ENCODE assay signal across 11 cellular contexts in the genomic region with DNA sequence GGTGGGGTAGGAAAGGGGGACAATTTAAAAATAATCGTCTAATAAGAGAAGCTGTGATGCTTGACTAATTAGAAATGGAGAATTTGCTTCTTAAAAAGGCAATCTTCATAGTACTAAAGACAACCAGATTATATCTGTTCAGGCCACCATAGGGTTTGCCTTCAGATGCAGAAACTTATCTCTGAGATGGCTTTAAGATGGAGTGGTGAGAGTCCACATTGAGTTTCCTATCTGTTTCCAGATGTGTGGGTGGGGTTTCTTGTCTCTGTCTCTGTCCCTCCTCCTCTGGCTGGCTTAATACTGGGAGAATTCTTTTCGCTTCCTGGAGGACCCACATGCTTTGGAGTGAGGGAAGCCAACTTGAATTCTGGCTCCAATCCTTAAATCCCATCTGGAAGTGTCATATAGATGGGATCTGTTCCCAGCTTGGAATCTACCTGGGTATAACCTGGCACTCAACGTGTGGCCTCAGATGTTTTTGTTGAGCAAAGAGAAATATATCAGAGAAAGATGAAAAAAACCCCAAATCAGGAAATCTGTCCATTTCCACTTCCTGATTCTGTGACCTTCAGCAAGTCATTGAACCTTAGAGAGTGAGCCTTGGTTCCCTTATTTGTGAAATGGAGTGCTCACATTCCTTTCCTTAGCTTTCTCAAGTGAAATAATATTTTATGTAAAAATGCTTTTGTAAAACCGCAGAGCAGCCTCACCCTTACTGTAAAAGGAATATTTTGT.
DNase-seq lines count a peak whose midpoint lies in the region; ATAC-seq, FAIRE-seq and TF ChIP-seq lines count a peak whose summit lies in the region.
"Had no signal": no experiment of that assay in that cellular context is flagged by ENCODE, and none has a peak within 500 bp of the region (broad histone marks: within the 10 kb centered on the region; RNA-seq: fewer than 3 reads in every experiment).

No MANE protein-coding gene starts in this region.

- H2BK12ac ChIP-seq in neuronal stem cell (ENCODE audit: low read length): no peak overlapping the region

- FAIRE-seq in D721Med (lab: Jason Lieb, UNC): no peak

- peak overlapping the region; percentile 80 for H3K27ac Mint-ChIP-seq in stimulated activated naive CD8-positive, alpha-beta T cell treated with anti-CD3 and anti-CD28 coated beads, Interleukin-15, Interleukin-2, amounts not matched to agents 100 ng/mL and 50 ng/mL, for 24 hours
- H3K27ac Mint-ChIP-seq in stimulated activated naive CD8-positive, alpha-beta T cell treated with anti-CD3 and anti-CD28 coated beads, Interleukin-15, amount 100 ng/mL, for 72 hours: peak overlapping the region in 1 of 2 donors; percentile 89

- ATAC-seq in stimulated activated naive CD8-positive, alpha-beta T cell treated with anti-CD3 and anti-CD28 coated beads, Interleukin-15, amount 100 ng/mL, for 72 hours: no peak
- no peak for ATAC-seq in aorta (ENCODE audit: low FRiP score)
- ATAC-seq: body of pancreas had no signal

- intact Hi-C loops in aorta (cut with DNase I): no loop called here

- no peak overlapping the region for H2BK15ac ChIP-seq in neuronal stem cell (ENCODE audit: low read length)

- no peak for DNase-seq in stimulated activated naive CD8-positive, alpha-beta T cell treated with anti-CD3 and anti-CD28 coated beads, Interleukin-15, amount 100 ng/mL, for 72 hours
- DNase-seq in SK-N-MC (ENCODE audit: low read depth, low spot score) (no peak), fibroblast of the aortic adventitia (ENCODE audit: low read depth) (peak; percentile 57), aorta (no peak), NCI-H1694 (lab: John Stamatoyannopoulos, UW) (no peak), neuronal stem cell (ENCODE audit: low spot score) (no peak), D721Med (ENCODE audit: insufficient read length, low spot score) (no peak)
- DNase-seq: activated CD4-positive, alpha-beta T cell treated with anti-CD3 and anti-CD28 coated beads for 1 hour; body of pancreas; NCI-H510A had no signal

- no peak overlapping the region for H3K4ac ChIP-seq in neuronal stem cell (ENCODE audit: low read length)

- H3K27me3 ChIP-seq in aorta (ENCODE audit: control insufficient read depth in 1 of 2, insufficient read depth in 2 of 2, low read length in 1 of 2): no peaks in the 10 kb centered on the region
- H3K27me3 ChIP-seq in neuronal stem cell (ENCODE audit: control insufficient read depth in 3 of 3, insufficient read depth in 3 of 3, low read depth in 1 of 3, low read length in 3 of 3): no peaks in the 10 kb centered on the region
- H3K27me3 ChIP-seq: body of pancreas had no signal

- H3K4me1 Mint-ChIP-seq in stimulated activated naive CD8-positive, alpha-beta T cell treated with anti-CD3 and anti-CD28 coated beads, Interleukin-15, Interleukin-2, amounts not matched to agents 100 ng/mL and 50 ng/mL, for 24 hours (ENCODE audit: low read depth): peaks cover 82% of the 10 kb centered on the region
- H3K4me1 Mint-ChIP-seq in stimulated activated naive CD8-positive, alpha-beta T cell treated with anti-CD3 and anti-CD28 coated beads, Interleukin-15, amount 100 ng/mL, for 72 hours: peaks cover 75% of the 10 kb centered on the region

- no peak overlapping the region for H3K18ac ChIP-seq in neuronal stem cell (ENCODE audit: low read length)

- peaks cover 7% of the 10 kb centered on the region for H3K36me3 Mint-ChIP-seq in stimulated activated naive CD8-positive, alpha-beta T cell treated with anti-CD3 and anti-CD28 coated beads, Interleukin-15, Interleukin-2, amounts not matched to agents 100 ng/mL and 50 ng/mL, for 24 hours (ENCODE audit: low read depth)

- no peak overlapping the region for H2AFZ ChIP-seq in neuronal stem cell (ENCODE audit: low read length)

- H3K27ac ChIP-seq in SK-N-MC: peak overlapping the region; percentile 97
- H3K27ac ChIP-seq in aorta (ENCODE audit: low read depth in 1 of 2, low read length in 2 of 2): no peak overlapping the region
- no peak overlapping the region for H3K27ac ChIP-seq in neuronal stem cell (replicated peaks; ENCODE audit: low read length)

- H4K8ac ChIP-seq in neuronal stem cell (ENCODE audit: low read depth, low read length): no peak overlapping the region

- H3K79me1 ChIP-seq in neuronal stem cell (ENCODE audit: low read depth, low read length): peaks cover 3% of the 10 kb centered on the region

- H3K36me3 ChIP-seq in SK-N-MC (ENCODE audit: insufficient read depth, low read length) (no peaks in the 10 kb centered on the region), aorta (ENCODE audit: control insufficient read depth in 1 of 2, insufficient read depth in 2 of 2, low read length in 1 of 2) (no peaks in the 10 kb centered on the region), neuronal stem cell (replicated peaks in 1 of 2; ENCODE audit: control insufficient read depth in 2 of 2, insufficient read depth in 2 of 2, low read length in 2 of 2) (no peaks in the 10 kb centered on the region)

- WGBS in aorta, 2 donors: 40 to 42% methylated on average over 4 of the region's 4 CpGs
- WGBS in neuronal stem cell (ENCODE audit: extremely low coverage in 2 of 2, insufficient read length in 2 of 2, insufficient replicate concordance in 1 of 2), 2 donors: no CpG with 5 or more reads among the region's 4 CpGs

- H3K23ac ChIP-seq in neuronal stem cell (ENCODE audit: low read depth, low read length, poor library complexity): no peak overlapping the region

- H3K9ac ChIP-seq in SK-N-MC (ENCODE audit: insufficient read length): peak overlapping the region; percentile 64
- H3K9ac ChIP-seq in neuronal stem cell (ENCODE audit: low read depth, low read length, poor library complexity): no peak overlapping the region

- H3K27me3 Mint-ChIP-seq in stimulated activated naive CD8-positive, alpha-beta T cell treated with anti-CD3 and anti-CD28 coated beads, Interleukin-15, Interleukin-2, amounts not matched to agents 100 ng/mL and 50 ng/mL, for 24 hours: no peaks in the 10 kb centered on the region
- no peaks in the 10 kb centered on the region for H3K27me3 Mint-ChIP-seq in stimulated activated naive CD8-positive, alpha-beta T cell treated with anti-CD3 and anti-CD28 coated beads, Interleukin-15, amount 100 ng/mL, for 72 hours

- no peaks in the 10 kb centered on the region for H3K9me3 Mint-ChIP-seq in stimulated activated naive CD8-positive, alpha-beta T cell treated with anti-CD3 and anti-CD28 coated beads, Interleukin-15, Interleukin-2, amounts not matched to agents 100 ng/mL and 50 ng/mL, for 24 hours
- peaks cover 6 to 9% of the 10 kb centered on the region in 2 donors for H3K9me3 Mint-ChIP-seq in stimulated activated naive CD8-positive, alpha-beta T cell treated with anti-CD3 and anti-CD28 coated beads, Interleukin-15, amount 100 ng/mL, for 72 hours

- H2BK5ac ChIP-seq in neuronal stem cell (ENCODE audit: low read length): no peak overlapping the region

- H3K4me3 ChIP-seq in SK-N-MC (peak overlapping the region; percentile 66), fibroblast of the aortic adventitia (ENCODE audit: low read depth, low read length) (no peak overlapping the region), aorta (ENCODE audit: low read length in 2 of 2) (no peak overlapping the region), neuronal stem cell (ENCODE audit: low read length in 2 of 2) (no peak overlapping the region)
- H3K4me3 ChIP-seq: body of pancreas had no signal

- no peak overlapping the region for H3K14ac ChIP-seq in neuronal stem cell (ENCODE audit: low read length)

- peaks cover 0 to 3% of the 10 kb centered on the region in 2 donors for H3K4me1 ChIP-seq in aorta (ENCODE audit: control insufficient read depth in 1 of 2, insufficient read depth in 2 of 2, low read length in 2 of 2)
- peaks cover 7 to 13% of the 10 kb centered on the region in 2 donors for H3K4me1 ChIP-seq in neuronal stem cell (ENCODE audit: control insufficient read depth in 2 of 2, insufficient read depth in 1 of 2, low read depth in 1 of 2, low read length in 2 of 2)

- H3K4me2 ChIP-seq in neuronal stem cell (ENCODE audit: insufficient read depth, low read length, poor library complexity, severe bottlenecking): no peak overlapping the region

- no peaks in the 10 kb centered on the region for H3K9me3 ChIP-seq in SK-N-MC (ENCODE audit: low read depth, low read length)
- H3K9me3 ChIP-seq in aorta (ENCODE audit: control insufficient read depth, low read length): no peaks in the 10 kb centered on the region
- H3K9me3 ChIP-seq in neuronal stem cell (replicated peaks in 1 of 2; ENCODE audit: control insufficient read depth in 2 of 2, insufficient read depth in 1 of 2, low read depth in 1 of 2, low read length in 2 of 2): no peaks in the 10 kb centered on the region
- H3K9me3 ChIP-seq: body of pancreas had no signal

- H4K91ac ChIP-seq in neuronal stem cell (ENCODE audit: low read depth, low read length, poor library complexity): no peak overlapping the region

- H2AK5ac ChIP-seq in neuronal stem cell (ENCODE audit: low read depth, low read length): no peak overlapping the region

- no peak overlapping the region for H3K4me3 Mint-ChIP-seq in stimulated activated naive CD8-positive, alpha-beta T cell treated with anti-CD3 and anti-CD28 coated beads, Interleukin-15, Interleukin-2, amounts not matched to agents 100 ng/mL and 50 ng/mL, for 24 hours
- H3K4me3 Mint-ChIP-seq in stimulated activated naive CD8-positive, alpha-beta T cell treated with anti-CD3 and anti-CD28 coated beads, Interleukin-15, amount 100 ng/mL, for 72 hours: peak overlapping the region in 1 of 2 donors; percentile 3

- TF ChIP-seq CTCF in fibroblast of the aortic adventitia (IDR thresholded peaks at IDR 0.05; ENCODE audit: insufficient read depth, low read length) (no peak), D721Med (IDR thresholded peaks at IDR 0.05; ENCODE audit: insufficient read depth, missing control alignments) (no peak)

- no peak overlapping the region for H2BK120ac ChIP-seq in neuronal stem cell (ENCODE audit: low read depth, low read length)
